14 cellular contexts compared by ENCODE assay signal in genomic region chr2:107588181-107588580, GRCh38.
DNase-seq lines count a peak whose midpoint lies in the region; ATAC-seq and TF ChIP-seq lines count a peak whose summit lies in the region.
"Had no signal": no experiment of that assay in that cellular context is flagged by ENCODE, and none has a peak within 500 bp of the region (broad histone marks: within the 10 kb centered on the region; RNA-seq: fewer than 3 reads in every experiment).

No MANE protein-coding gene starts in this region.

- intact Hi-C loops in activated CD4-positive, alpha-beta T cell treated with anti-CD3 and anti-CD28 coated beads, Interleukin-2, amount 10 ng/mL, durations not matched to agents 24 days and 14 days (cut with micrococcal nuclease): no loop called here

- H2AFZ ChIP-seq in OCI-LY1 (ENCODE audit: low read length): no peak overlapping the region

- H3K9me3 ChIP-seq in OCI-LY1 (ENCODE audit: low read length): no peaks in the 10 kb centered on the region

- H3K9me3 Mint-ChIP-seq in activated CD4-positive, alpha-beta T cell treated with anti-CD3 and anti-CD28 coated beads, Interleukin-2, amount 10 ng/mL, durations not matched to agents 24 days and 14 days: no peaks in the 10 kb centered on the region
- H3K9me3 Mint-ChIP-seq: H9 had no signal

- H3K9me2 ChIP-seq in OCI-LY1 (ENCODE audit: low read depth, low read length): no peaks in the 10 kb centered on the region

- no peaks in the 10 kb centered on the region for H3F3A ChIP-seq in OCI-LY1 (ENCODE audit: insufficient read depth, low read length)

- DNase-seq in NCI-H2107 treated with DMSO at 0.1 percent for 48 hours (lab: John Stamatoyannopoulos, UW; ENCODE audit: unreplicated experiment): peak; percentile 11
- no peak for DNase-seq in NCI-H2107 (lab: John Stamatoyannopoulos, UW)
- peak; percentile 17 for DNase-seq in activated CD4-positive, alpha-beta T cell treated with anti-CD3 and anti-CD28 coated beads, Interleukin-2, amount 10 ng/mL, durations not matched to agents 24 days and 14 days
- no peak for DNase-seq in activated CD4-positive, alpha-beta T cell treated with anti-CD3 and anti-CD28 coated beads, Interleukin-2, amount 50 U/mL, for 4 hours
- peak; percentile 9 for DNase-seq in kidney tubule cell (ENCODE audit: low spot score)
- DNase-seq in effector CD4-positive, alpha-beta T cell: no peak
- DNase-seq: CD4-positive, CD25-positive, alpha-beta regulatory T cell; DMS 273 treated with DMSO at 0.1 percent for 48 hours; EL; GOT3; H9 had no signal

- no peaks in the 10 kb centered on the region for H3K79me2 ChIP-seq in OCI-LY1 (ENCODE audit: insufficient read depth, low read length)

- no peaks in the 10 kb centered on the region for H4K20me1 ChIP-seq in OCI-LY1 (ENCODE audit: insufficient read depth, low read length)

- H3K4me1 Mint-ChIP-seq in activated CD4-positive, alpha-beta T cell treated with anti-CD3 and anti-CD28 coated beads, Interleukin-2, amount 10 ng/mL, durations not matched to agents 24 days and 14 days: no peaks in the 10 kb centered on the region
- H3K4me1 Mint-ChIP-seq: CD4-positive, CD25-positive, alpha-beta regulatory T cell had no signal

- H3K4me3 ChIP-seq in OCI-LY1 (ENCODE audit: low read depth, low read length, poor library complexity, severe bottlenecking): peak overlapping the region; percentile 40

- H3K36me3 Mint-ChIP-seq in activated CD4-positive, alpha-beta T cell treated with anti-CD3 and anti-CD28 coated beads, Interleukin-2, amount 10 ng/mL, durations not matched to agents 24 days and 14 days (ENCODE audit: low read depth): no peaks in the 10 kb centered on the region
- H3K36me3 Mint-ChIP-seq: CD4-positive, CD25-positive, alpha-beta regulatory T cell had no signal

- H3K27me3 ChIP-seq in OCI-LY1 (ENCODE audit: insufficient read depth, low read length): no peaks in the 10 kb centered on the region

- no peak overlapping the region for H3K4me3 Mint-ChIP-seq in activated CD4-positive, alpha-beta T cell treated with anti-CD3 and anti-CD28 coated beads, Interleukin-2, amount 10 ng/mL, durations not matched to agents 24 days and 14 days
- H3K4me3 Mint-ChIP-seq: CD4-positive, CD25-positive, alpha-beta regulatory T cell; H9 had no signal

- no peaks in the 10 kb centered on the region for H3K36me3 ChIP-seq in OCI-LY1 (ENCODE audit: insufficient read depth, low read length)

- H3K4me1 ChIP-seq in OCI-LY1 (ENCODE audit: insufficient read depth, low read length, severe bottlenecking): peaks cover 75% of the 10 kb centered on the region

- peak overlapping the region; percentile 96 for H3K27ac ChIP-seq in OCI-LY1 (ENCODE audit: low read depth, low read length, poor library complexity, severe bottlenecking)
- H3K27ac ChIP-seq: 22Rv1 had no signal

- ATAC-seq in GM19328 (IDR thresholded peaks at IDR 0.05; ENCODE audit: unreplicated experiment): no peak

- H3K4me2 ChIP-seq in OCI-LY1 (ENCODE audit: low read length): peak overlapping the region; percentile 52

- H3K27ac Mint-ChIP-seq in activated CD4-positive, alpha-beta T cell treated with anti-CD3 and anti-CD28 coated beads, Interleukin-2, amount 10 ng/mL, durations not matched to agents 24 days and 14 days: no peak overlapping the region
- H3K27ac Mint-ChIP-seq: CD4-positive, CD25-positive, alpha-beta regulatory T cell; H9 had no signal

- peak overlapping the region; percentile 39 for H3K9ac ChIP-seq in OCI-LY1 (ENCODE audit: low read length)

- H3K27me3 Mint-ChIP-seq in activated CD4-positive, alpha-beta T cell treated with anti-CD3 and anti-CD28 coated beads, Interleukin-2, amount 10 ng/mL, durations not matched to agents 24 days and 14 days: no peaks in the 10 kb centered on the region
- H3K27me3 Mint-ChIP-seq: CD4-positive, CD25-positive, alpha-beta regulatory T cell had no signal

- TF ChIP-seq CTCF in OCI-LY1 (IDR thresholded peaks at IDR 0.05; ENCODE audit: low read length): no peak

Comparison
In these comparisons a context has a peak if more than half of its experiments do, and no peak if none do; other contexts are left out.
1. DNase-seq: peak in NCI-H2107 treated with DMSO at 0.1 percent for 48 hours (single experiment), activated CD4-positive, alpha-beta T cell treated with anti-CD3 and anti-CD28 coated beads, Interleukin-2, amount 10 ng/mL, durations not matched to agents 24 days and 14 days (single experiment) and kidney tubule cell (single experiment); none in NCI-H2107 (single experiment), activated CD4-positive, alpha-beta T cell treated with anti-CD3 and anti-CD28 coated beads, Interleukin-2, amount 50 U/mL, for 4 hours (0 of 2) and effector CD4-positive, alpha-beta T cell (single experiment).